ENCODE assay signal across 2 cellular contexts in genomic region chr3:182078929-182079328, GRCh38.
TF ChIP-seq lines count a peak whose summit lies in the region.

No MANE protein-coding gene starts in this region.

TF ChIP-seq in GM23338, 12 proteins besides CTCF, POLR2A, EP300 and RAD21 (continued from another document):
- TF ChIP-seq, protein P1, sequence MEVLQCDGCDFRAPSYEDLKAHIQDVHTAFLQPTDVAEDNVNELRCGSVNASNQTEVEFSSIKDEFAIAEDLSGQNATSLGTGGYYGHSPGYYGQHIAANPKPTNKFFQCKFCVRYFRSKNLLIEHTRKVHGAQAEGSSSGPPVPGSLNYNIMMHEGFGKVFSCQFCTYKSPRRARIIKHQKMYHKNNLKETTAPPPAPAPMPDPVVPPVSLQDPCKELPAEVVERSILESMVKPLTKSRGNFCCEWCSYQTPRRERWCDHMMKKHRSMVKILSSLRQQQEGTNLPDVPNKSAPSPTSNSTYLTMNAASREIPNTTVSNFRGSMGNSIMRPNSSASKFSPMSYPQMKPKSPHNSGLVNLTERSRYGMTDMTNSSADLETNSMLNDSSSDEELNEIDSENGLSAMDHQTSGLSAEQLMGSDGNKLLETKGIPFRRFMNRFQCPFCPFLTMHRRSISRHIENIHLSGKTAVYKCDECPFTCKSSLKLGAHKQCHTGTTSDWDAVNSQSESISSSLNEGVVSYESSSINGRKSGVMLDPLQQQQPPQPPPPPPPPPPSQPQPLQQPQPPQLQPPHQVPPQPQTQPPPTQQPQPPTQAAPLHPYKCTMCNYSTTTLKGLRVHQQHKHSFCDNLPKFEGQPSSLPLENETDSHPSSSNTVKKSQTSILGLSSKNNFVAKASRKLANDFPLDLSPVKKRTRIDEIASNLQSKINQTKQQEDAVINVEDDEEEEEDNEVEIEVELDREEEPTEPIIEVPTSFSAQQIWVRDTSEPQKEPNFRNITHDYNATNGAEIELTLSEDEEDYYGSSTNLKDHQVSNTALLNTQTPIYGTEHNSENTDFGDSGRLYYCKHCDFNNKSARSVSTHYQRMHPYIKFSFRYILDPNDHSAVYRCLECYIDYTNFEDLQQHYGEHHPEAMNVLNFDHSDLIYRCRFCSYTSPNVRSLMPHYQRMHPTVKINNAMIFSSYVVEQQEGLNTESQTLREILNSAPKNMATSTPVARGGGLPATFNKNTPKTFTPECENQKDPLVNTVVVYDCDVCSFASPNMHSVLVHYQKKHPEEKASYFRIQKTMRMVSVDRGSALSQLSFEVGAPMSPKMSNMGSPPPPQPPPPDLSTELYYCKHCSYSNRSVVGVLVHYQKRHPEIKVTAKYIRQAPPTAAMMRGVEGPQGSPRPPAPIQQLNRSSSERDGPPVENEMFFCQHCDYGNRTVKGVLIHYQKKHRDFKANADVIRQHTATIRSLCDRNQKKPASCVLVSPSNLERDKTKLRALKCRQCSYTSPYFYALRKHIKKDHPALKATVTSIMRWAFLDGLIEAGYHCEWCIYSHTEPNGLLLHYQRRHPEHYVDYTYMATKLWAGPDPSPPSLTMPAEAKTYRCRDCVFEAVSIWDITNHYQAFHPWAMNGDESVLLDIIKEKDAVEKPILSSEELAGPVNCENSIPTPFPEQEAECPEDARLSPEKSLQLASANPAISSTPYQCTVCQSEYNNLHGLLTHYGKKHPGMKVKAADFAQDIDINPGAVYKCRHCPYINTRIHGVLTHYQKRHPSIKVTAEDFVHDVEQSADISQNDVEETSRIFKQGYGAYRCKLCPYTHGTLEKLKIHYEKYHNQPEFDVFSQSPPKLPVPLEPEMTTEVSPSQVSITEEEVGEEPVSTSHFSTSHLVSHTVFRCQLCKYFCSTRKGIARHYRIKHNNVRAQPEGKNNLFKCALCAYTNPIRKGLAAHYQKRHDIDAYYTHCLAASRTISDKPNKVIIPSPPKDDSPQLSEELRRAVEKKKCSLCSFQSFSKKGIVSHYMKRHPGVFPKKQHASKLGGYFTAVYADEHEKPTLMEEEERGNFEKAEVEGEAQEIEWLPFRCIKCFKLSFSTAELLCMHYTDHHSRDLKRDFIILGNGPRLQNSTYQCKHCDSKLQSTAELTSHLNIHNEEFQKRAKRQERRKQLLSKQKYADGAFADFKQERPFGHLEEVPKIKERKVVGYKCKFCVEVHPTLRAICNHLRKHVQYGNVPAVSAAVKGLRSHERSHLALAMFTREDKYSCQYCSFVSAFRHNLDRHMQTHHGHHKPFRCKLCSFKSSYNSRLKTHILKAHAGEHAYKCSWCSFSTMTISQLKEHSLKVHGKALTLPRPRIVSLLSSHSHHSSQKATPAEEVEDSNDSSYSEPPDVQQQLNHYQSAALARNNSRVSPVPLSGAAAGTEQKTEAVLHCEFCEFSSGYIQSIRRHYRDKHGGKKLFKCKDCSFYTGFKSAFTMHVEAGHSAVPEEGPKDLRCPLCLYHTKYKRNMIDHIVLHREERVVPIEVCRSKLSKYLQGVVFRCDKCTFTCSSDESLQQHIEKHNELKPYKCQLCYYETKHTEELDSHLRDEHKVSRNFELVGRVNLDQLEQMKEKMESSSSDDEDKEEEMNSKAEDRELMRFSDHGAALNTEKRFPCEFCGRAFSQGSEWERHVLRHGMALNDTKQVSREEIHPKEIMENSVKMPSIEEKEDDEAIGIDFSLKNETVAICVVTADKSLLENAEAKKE (CRISPR knock-in tag; IDR thresholded peaks at IDR 0.05) = no peak
- TF ChIP-seq REST (IDR thresholded peaks at IDR 0.05; ENCODE audit: unreplicated experiment) (no peak), ZNF114 (CRISPR knock-in tag; IDR thresholded peaks at IDR 0.05) (no peak), JUNB (IDR thresholded peaks at IDR 0.05; ENCODE audit: unreplicated experiment) (no peak), EZH2phosphoT487 (IDR thresholded peaks at IDR 0.05; ENCODE audit: unreplicated experiment) (no peak)

TF ChIP-seq in WTC11, 78 proteins besides CTCF, POLR2A, EP300 and RAD21 (continued from another document):
- TF ChIP-seq, protein P2, sequence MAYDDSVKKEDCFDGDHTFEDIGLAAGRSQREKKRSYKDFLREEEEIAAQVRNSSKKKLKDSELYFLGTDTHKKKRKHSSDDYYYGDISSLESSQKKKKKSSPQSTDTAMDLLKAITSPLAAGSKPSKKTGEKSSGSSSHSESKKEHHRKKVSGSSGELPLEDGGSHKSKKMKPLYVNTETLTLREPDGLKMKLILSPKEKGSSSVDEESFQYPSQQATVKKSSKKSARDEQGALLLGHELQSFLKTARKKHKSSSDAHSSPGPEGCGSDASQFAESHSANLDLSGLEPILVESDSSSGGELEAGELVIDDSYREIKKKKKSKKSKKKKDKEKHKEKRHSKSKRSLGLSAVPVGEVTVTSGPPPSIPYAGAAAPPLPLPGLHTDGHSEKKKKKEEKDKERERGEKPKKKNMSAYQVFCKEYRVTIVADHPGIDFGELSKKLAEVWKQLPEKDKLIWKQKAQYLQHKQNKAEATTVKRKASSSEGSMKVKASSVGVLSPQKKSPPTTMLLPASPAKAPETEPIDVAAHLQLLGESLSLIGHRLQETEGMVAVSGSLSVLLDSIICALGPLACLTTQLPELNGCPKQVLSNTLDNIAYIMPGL (CRISPR knock-in tag; IDR thresholded peaks at IDR 0.05) = no peak
- TF ChIP-seq OVOL2 (CRISPR knock-in tag; IDR thresholded peaks at IDR 0.05; ENCODE audit: borderline replicate concordance) (no peak), FOXK1 (CRISPR knock-in tag; IDR thresholded peaks at IDR 0.05) (no peak), TP53 (CRISPR knock-in tag; IDR thresholded peaks at IDR 0.05) (no peak), ZNF219 (CRISPR knock-in tag; IDR thresholded peaks at IDR 0.05; ENCODE audit: borderline replicate concordance) (no peak), ATF1 (CRISPR knock-in tag; IDR thresholded peaks at IDR 0.05) (no peak), ATF6 (CRISPR knock-in tag; IDR thresholded peaks at IDR 0.05) (no peak), ZNF317 (CRISPR knock-in tag; IDR thresholded peaks at IDR 0.05; ENCODE audit: borderline replicate concordance, low read depth) (no peak), RELA (CRISPR knock-in tag; IDR thresholded peaks at IDR 0.05; ENCODE audit: borderline replicate concordance) (no peak), NR1H2 (CRISPR knock-in tag; IDR thresholded peaks at IDR 0.05) (no peak), ETV6 (CRISPR knock-in tag; IDR thresholded peaks at IDR 0.05) (no peak)
